ENCODE assay signal across 1 cellular context in genomic region chr5:132635873-132636272, GRCh38.
TF ChIP-seq lines count a peak whose summit lies in the region.

No MANE protein-coding gene starts in this region.

TF ChIP-seq in WTC11, 78 proteins besides CTCF, POLR2A, EP300 and RAD21 (continued from another document):
- TF ChIP-seq AR (CRISPR knock-in tag; IDR thresholded peaks at IDR 0.05) (no peak), ESRRA (CRISPR knock-in tag; IDR thresholded peaks at IDR 0.05; ENCODE audit: borderline replicate concordance) (no peak), NFE2L1 (CRISPR knock-in tag; IDR thresholded peaks at IDR 0.05) (no peak), NR2C2 (CRISPR knock-in tag; IDR thresholded peaks at IDR 0.05) (no peak)
TF ChIP-seq in WTC11: peak in this region for 0.
